In genomic region chr12:67025543-67026114, GRCh38 we compare ENCODE assay signal across 8 cellular contexts.
DNase-seq lines count a peak whose midpoint lies in the region; ATAC-seq and TF ChIP-seq lines count a peak whose summit lies in the region.

No MANE protein-coding gene starts in this region.

- H3K4me3 ChIP-seq in cardiac muscle cell = no peak overlapping the region
- no peak overlapping the region for H3K4me3 ChIP-seq in HEK293 (ENCODE audit: low read depth, low read length)
- no peak overlapping the region for H3K4me3 ChIP-seq in WI38 (ENCODE audit: low read depth, low read length)

- H3K9me3 ChIP-seq in cardiac muscle cell (ENCODE audit: low read depth) = no peaks in the 10 kb centered on the region
- H3K9me3 ChIP-seq in HEK293 (ENCODE audit: control insufficient read depth, insufficient read depth, low read depth, low read length) = no peaks in the 10 kb centered on the region

- no peaks in the 10 kb centered on the region for H3K27me3 ChIP-seq in cardiac muscle cell

- H3K27me3 Mint-ChIP-seq in effector memory CD8-positive, alpha-beta T cell = peaks cover 32 to 41% of the 10 kb centered on the region in 2 donors

- H3K4me1 Mint-ChIP-seq in effector memory CD8-positive, alpha-beta T cell (ENCODE audit: low read depth in 2 of 2) = no peaks in the 10 kb centered on the region

- no peaks in the 10 kb centered on the region for H3K4me1 ChIP-seq in cardiac muscle cell (ENCODE audit: low read depth)
- peaks cover 9% of the 10 kb centered on the region for H3K4me1 ChIP-seq in HEK293 (ENCODE audit: control insufficient read depth, insufficient read depth, low read length)

- POLR2A ChIA-PET in HEK293 (lab: Yijun Ruan, JAX) = interaction anchor here (1.5 kb wide), 1 partner anchor 244 kb away, joined by 4 read pairs; the partner anchor contains the start of gene CAND1

- ATAC-seq in effector memory CD8-positive, alpha-beta T cell (replicated peaks) = no peak

- no peak overlapping the region for H3K27ac Mint-ChIP-seq in effector memory CD8-positive, alpha-beta T cell

- intact Hi-C loops in cardiac septum (cut with DNase I) = loop anchor here (10.0 kb wide), 1 partner anchor 189 kb away; no protein-coding TSS in a partner anchor

- TF ChIP-seq CTCF in cardiac muscle cell (IDR thresholded peaks at IDR 0.05; ENCODE audit: low read depth, low read length) (peak; percentile 79), HEK293 (tag by site-specific recombination; IDR thresholded peaks at IDR 0.05) (peak; percentile 42; the same call in 1 of the 2 replicates), WI38 (IDR thresholded peaks at IDR 0.05; ENCODE audit: low read depth, low read length) (0 out of 2 replicates have a peak, but pooled peaks have one; percentile 19)

- CTCF ChIA-PET in HEK293 (lab: Yijun Ruan, JAX) = interaction anchor here (0.8 to 2.3 kb wide), 19 partner anchors 8 to 252 kb away, joined by 3 to 11 read pairs (median 4); no protein-coding TSS in a partner anchor

- H3K9me3 Mint-ChIP-seq in effector memory CD8-positive, alpha-beta T cell = no peaks in the 10 kb centered on the region

- H3K27ac ChIP-seq in cardiac muscle cell (no peak overlapping the region), HEK293 (ENCODE audit: extremely low read depth, low read depth, low read length) (no peak overlapping the region)

- H3K4me3 Mint-ChIP-seq in effector memory CD8-positive, alpha-beta T cell = no peak overlapping the region

- peak; percentile 29 to 37 for DNase-seq in cardiac muscle cell (ENCODE audit: low read depth in 1 of 2, low spot score in 1 of 2)
- no peak for DNase-seq in cardiac septum (ENCODE audit: low spot score)
- peak; percentile 43 for DNase-seq in NCI-H1092 treated with DMSO at 0.1 percent for 48 hours (lab: John Stamatoyannopoulos, UW)
- peak; percentile 3 to 33 (median 14) for DNase-seq in effector memory CD8-positive, alpha-beta T cell
- peak; percentile 29 for DNase-seq in renal cortical epithelial cell (ENCODE audit: low read depth)
- DNase-seq in globus pallidus (ENCODE audit: low spot score) = no peak

- no peaks in the 10 kb centered on the region for H3K36me3 Mint-ChIP-seq in effector memory CD8-positive, alpha-beta T cell (ENCODE audit: insufficient read depth)

- no peaks in the 10 kb centered on the region for H3K36me3 ChIP-seq in cardiac muscle cell
- no peaks in the 10 kb centered on the region for H3K36me3 ChIP-seq in HEK293 (ENCODE audit: control insufficient read depth in 2 of 2, insufficient read depth in 1 of 2, low read length in 2 of 2)

TF ChIP-seq in HEK293, 187 proteins besides CTCF, POLR2A, EP300 and RAD21:
- TF ChIP-seq ZNF133 (tag by site-specific recombination; IDR thresholded peaks at IDR 0.05) (no peak), ZNF654 (tag by site-specific recombination; IDR thresholded peaks at IDR 0.05; ENCODE audit: low read depth) (peak; percentile 60), ZNF660 (tag by site-specific recombination; IDR thresholded peaks at IDR 0.05) (peak; percentile 59; the same call in 1 of the 2 replicates), ZNF785 (tag by site-specific recombination; IDR thresholded peaks at IDR 0.05) (no peak), ZNF621 (tag by site-specific recombination; IDR thresholded peaks at IDR 0.05) (no peak), ZNF394 (tag by site-specific recombination; IDR thresholded peaks at IDR 0.05; ENCODE audit: borderline replicate concordance) (peak; percentile 18; the same call in 1 of the 2 replicates), ZNF366 (tag by site-specific recombination; conservative IDR thresholded peaks at IDR 0.05) (0 out of 2 replicates have a peak, but pooled peaks have one; percentile 12), ZNF335 (tag by site-specific recombination; conservative IDR thresholded peaks at IDR 0.05) (peak; percentile 31; the same call in 1 of the 2 replicates), INSM2 (tag by site-specific recombination; IDR thresholded peaks at IDR 0.05) (no peak), ZNF341 (tag by site-specific recombination; IDR thresholded peaks at IDR 0.05; ENCODE audit: low read depth) (no peak)

Comparison
In these comparisons a context has a peak if more than half of its experiments do, and no peak if none do; other contexts are left out.
1. DNase-seq: peak in cardiac muscle cell (2 of 2), NCI-H1092 treated with DMSO at 0.1 percent for 48 hours (single experiment), effector memory CD8-positive, alpha-beta T cell (3 of 3) and renal cortical epithelial cell (single experiment); none in cardiac septum (single experiment) and globus pallidus (single experiment).
2. CTCF ChIP-seq: peak in every context shown above with its lines; median percentile 79 in cardiac muscle cell; 42 in HEK293; 19 in WI38.